1 cellular context compared by ENCODE assay signal in the genomic region with DNA sequence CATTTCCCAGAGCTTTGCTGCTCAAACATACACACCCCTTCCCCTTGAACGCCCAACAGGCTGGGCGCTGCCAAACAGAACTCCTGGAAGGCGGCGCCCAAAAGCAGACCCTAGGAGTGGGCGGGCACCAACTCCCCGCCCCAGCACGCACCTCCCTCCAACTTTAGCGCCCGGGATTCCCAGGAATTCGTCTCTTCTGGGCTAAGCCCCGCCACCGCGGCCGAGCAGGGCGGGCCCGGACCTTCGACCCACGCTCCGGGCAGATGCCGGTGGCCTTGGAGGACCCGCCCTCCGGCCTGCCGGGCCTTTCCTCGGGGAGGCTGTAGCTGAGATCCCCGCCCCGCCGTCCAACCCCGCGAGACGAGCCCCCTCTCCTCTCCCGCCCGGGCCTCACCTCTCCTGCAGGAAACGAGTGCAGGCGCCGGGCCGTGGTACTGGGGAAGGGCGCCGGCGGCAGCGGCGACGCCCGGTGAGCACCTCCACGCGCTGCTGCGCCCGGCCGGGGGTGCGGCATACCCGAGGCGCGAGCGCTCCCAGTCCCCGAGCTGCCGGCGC.
TF ChIP-seq lines count a peak whose summit lies in the region.

No MANE protein-coding gene starts in this region.

TF ChIP-seq in HCT116, 20 proteins besides CTCF, POLR2A, EP300 and RAD21 (continued from another document):
- TF ChIP-seq REST (IDR thresholded peaks at IDR 0.05; ENCODE audit: low read depth): no peak
- no peak for TF ChIP-seq CEBPB (IDR thresholded peaks at IDR 0.05; ENCODE audit: low read depth)
- TF ChIP-seq EGR1 (IDR thresholded peaks at IDR 0.05; ENCODE audit: low read depth): peak; percentile 59; the same call in 1 of the 2 replicates
